In the genomic region with DNA sequence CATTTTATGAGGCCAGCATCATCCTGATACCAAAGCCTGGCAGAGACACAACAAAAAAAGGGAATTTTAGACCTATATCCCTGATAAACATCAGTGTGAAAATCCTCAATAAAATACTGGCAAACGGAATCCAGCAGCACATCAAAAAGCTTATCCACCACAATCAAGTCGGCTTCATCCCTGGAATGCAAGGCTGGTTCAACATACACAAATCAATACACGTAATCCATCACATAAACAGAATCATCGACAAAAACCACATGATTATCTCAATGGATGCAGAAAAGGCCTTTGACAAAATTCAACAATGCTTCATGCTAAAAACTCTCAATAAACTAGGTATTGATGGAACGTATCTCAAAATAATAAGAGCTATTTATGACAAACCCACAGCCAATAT, we compare ENCODE assay signal across 1 cellular context. TPM values are rescaled to one million over a fixed set of nuclear protein-coding genes. Genes with fewer than 3 reads are reported as not detected.
"Had no signal": no experiment of that assay in that cellular context is flagged by ENCODE, and none has a peak within 500 bp of the region (broad histone marks: within the 10 kb centered on the region; RNA-seq: fewer than 3 reads in every experiment).

No MANE protein-coding gene starts in this region.

RNA-seq across cellular contexts. Expression of gene ICA1, which starts 18.9 kb away (rescaled TPM):
- total RNA-seq: activated B cell treated with CpG ODN at 0.5 μM for 24 hours had no signal
